ENCODE assay signal across 8 cellular contexts in genomic region chr12:49783917-49784676, GRCh38. TPM values are rescaled to one million over a fixed set of nuclear protein-coding genes. Genes with fewer than 3 reads are reported as not detected.
DNase-seq lines count a peak whose midpoint lies in the region; ATAC-seq and TF ChIP-seq lines count a peak whose summit lies in the region.
"Had no signal": no experiment of that assay in that cellular context is flagged by ENCODE, and none has a peak within 500 bp of the region (broad histone marks: within the 10 kb centered on the region; RNA-seq: fewer than 3 reads in every experiment).

No MANE protein-coding gene starts in this region.

- H3K36me3 ChIP-seq in upper lobe of left lung = no peaks in the 10 kb centered on the region

- WGBS in upper lobe of left lung, 2 donors = 35 to 45% methylated on average over 7 of the region's 7 CpGs

- H3K4me3 Mint-ChIP-seq in T-helper 17 cell = no peak overlapping the region
- H3K4me3 Mint-ChIP-seq: naive thymus-derived CD8-positive, alpha-beta T cell had no signal

- no peak overlapping the region for H3K4me3 ChIP-seq in upper lobe of left lung

- H3K27me3 ChIP-seq in upper lobe of left lung = no peaks in the 10 kb centered on the region

- peaks cover 2% of the 10 kb centered on the region for H3K4me1 Mint-ChIP-seq in T-helper 17 cell

- no peak for TF ChIP-seq CTCF in upper lobe of left lung (IDR thresholded peaks at IDR 0.05)

- H3K27ac Mint-ChIP-seq in T-helper 17 cell = no peak overlapping the region

- peaks cover 9% of the 10 kb centered on the region for H3K36me3 Mint-ChIP-seq in T-helper 17 cell (ENCODE audit: low read depth)

- DNase-seq in M059J (ENCODE audit: low read depth) (peak; percentile 77), astrocyte of the hippocampus (ENCODE audit: low read depth, low spot score) (peak; percentile 32), left lobe of liver (ENCODE audit: low spot score) (no peak), upper lobe of left lung (no peak), T-helper 17 cell (no peak)
- DNase-seq: naive thymus-derived CD8-positive, alpha-beta T cell had no signal

- no peak for TF ChIP-seq POLR2A in upper lobe of left lung (IDR thresholded peaks at IDR 0.05)

- no peak for TF ChIP-seq EP300 in upper lobe of left lung (IDR thresholded peaks at IDR 0.05)

- H3K9me3 ChIP-seq in upper lobe of left lung (no peaks in the 10 kb centered on the region), T-helper 17 cell (ENCODE audit: control insufficient read depth, low read length, poor library complexity, severe bottlenecking) (no peaks in the 10 kb centered on the region)

- H3K4me1 ChIP-seq in upper lobe of left lung = peaks cover 4 to 13% (median 9%) of the 10 kb centered on the region in 4 donors

- H3K27me3 Mint-ChIP-seq in T-helper 17 cell = peaks cover 43% of the 10 kb centered on the region

- ATAC-seq in left lobe of liver (peak; percentile 20), upper lobe of left lung (ENCODE audit: low FRiP score in 2 of 2) (peak; percentile 53 to 78), GM19351 (IDR thresholded peaks at IDR 0.05; ENCODE audit: unreplicated experiment) (no peak), GM21737 (IDR thresholded peaks at IDR 0.05; ENCODE audit: unreplicated experiment) (no peak), T-helper 17 cell (no peak)
- ATAC-seq: naive thymus-derived CD8-positive, alpha-beta T cell had no signal

- no peak overlapping the region for H3K27ac ChIP-seq in upper lobe of left lung

RNA-seq across cellular contexts. Expression of gene TMBIM6, which starts 42.7 kb away (rescaled TPM):
- 585 and 680 TPM in 2 replicates for total RNA-seq in M059J (2014; rRNA removed; shearing (Covaris generic))
- total RNA-seq in left lobe of liver (1,081 TPM), upper lobe of left lung (100 to 1,000 TPM; 185 to 831 (median 594) TPM), T-helper 17 cell (100 to 1,000 TPM; 325 to 376 TPM)

RNA-seq across cellular contexts. Expression of gene NCKAP5L, which starts 44.1 kb away (rescaled TPM):
- total RNA-seq in M059J (2014; rRNA removed; shearing (Covaris generic)) = 9.0 and 17.6 TPM in 2 replicates
- total RNA-seq in left lobe of liver (11.3 TPM), upper lobe of left lung (10 to 100 TPM; 21.1 to 58.9 (median 30.8) TPM), T-helper 17 cell (1 to 10 TPM; 8.7 to 9.3 TPM)

RNA-seq across cellular contexts. Expression of gene BCDIN3D, which starts 58.8 kb away (rescaled TPM):
- total RNA-seq in M059J (2014; rRNA removed; shearing (Covaris generic)) = 2.9 and 4.8 TPM in 2 replicates
- total RNA-seq in left lobe of liver (3.2 TPM), upper lobe of left lung (1 to 10 TPM in 5 of 6 donors, under 1 TPM in 1; 0.44 to 4.9 (median 4.2) TPM), T-helper 17 cell (1 to 10 TPM; 3.6 to 4.9 TPM)

Comparison
In these comparisons a context has a peak if more than half of its experiments do, and no peak if none do; other contexts are left out.
1. DNase-seq: peak in M059J (single experiment) and astrocyte of the hippocampus (single experiment); none in left lobe of liver (single experiment), upper lobe of left lung (0 of 2) and T-helper 17 cell (0 of 3).
2. ATAC-seq: peak in left lobe of liver (single experiment) and upper lobe of left lung (2 of 2); none in GM19351 (single experiment), GM21737 (single experiment) and T-helper 17 cell (single experiment).